Comparison of ENCODE assay signal across 27 cellular contexts in genomic region chr11:93001812-93002211, GRCh38. TPM values are rescaled to one million over a fixed set of nuclear protein-coding genes. Genes with fewer than 3 reads are reported as not detected.
"Had no signal": no experiment of that assay in that cellular context is flagged by ENCODE, and none has a peak within 500 bp of the region (broad histone marks: within the 10 kb centered on the region; RNA-seq: fewer than 3 reads in every experiment).

No MANE protein-coding gene starts in this region.

- H3K27me3 Mint-ChIP-seq: activated naive CD8-positive, alpha-beta T cell treated with anti-CD3 and anti-CD28 coated beads, Interleukin-2, amount 10 ng/mL, durations not matched to agents 7 days and 5 days; T-helper 17 cell had no signal

- H3K36me3 Mint-ChIP-seq: activated naive CD8-positive, alpha-beta T cell treated with anti-CD3 and anti-CD28 coated beads, Interleukin-2, amount 10 ng/mL, durations not matched to agents 7 days and 5 days; WTC11 had no signal

- H3K27ac Mint-ChIP-seq: activated CD8-positive, alpha-beta T cell treated with anti-CD3 and anti-CD28 coated beads, Interleukin-2, amount 10 ng/mL, durations not matched to agents 7 days and 5 days; activated naive CD8-positive, alpha-beta T cell treated with anti-CD3 and anti-CD28 coated beads, Interleukin-2, amount 10 ng/mL, durations not matched to agents 7 days and 5 days; T-helper 17 cell; WTC11 had no signal

- H3K4me3 ChIP-seq: adrenal gland, Peyer's patch had no signal

- H3K27ac ChIP-seq: adrenal gland, Peyer's patch, RWPE1 had no signal

- DNase-seq: activated CD4-positive, alpha-beta T cell treated with anti-CD3 and anti-CD28 coated beads for 48 hours; activated CD4-positive, alpha-beta T cell treated with anti-CD3 and anti-CD28 coated beads, Interleukin-2, amount 50 U/mL, for 4 hours; activated CD4-positive, CD25-positive, alpha-beta regulatory T cell treated with anti-CD3 and anti-CD28 coated beads, Interleukin-2, amount 50 U/mL, for 72 hours; activated CD8-positive, alpha-beta memory T cell treated with anti-CD3 and anti-CD28 coated beads, Interleukin-2, amount 50 U/mL, for 48 hours; activated CD8-positive, alpha-beta T cell treated with anti-CD3 and anti-CD28 coated beads, Interleukin-2, amount 10 ng/mL, durations not matched to agents 7 days and 5 days; activated naive CD4-positive, alpha-beta T cell treated with anti-CD3 and anti-CD28 coated beads, Interleukin-2, amount 50 U/mL, for 16 hours; activated naive CD8-positive, alpha-beta T cell treated with anti-CD3 and anti-CD28 coated beads, Interleukin-2, amount 10 ng/mL, durations not matched to agents 7 days and 5 days; activated T-cell treated with anti-CD3 and anti-CD28 coated beads, Interleukin-2, amount 50 U/mL, for 1 hour; adrenal gland; anterior cingulate cortex; Karpas-422; NCI-H1092; NCI-H1417; NCI-H1694; NCI-H2029; NCI-H2107; NCI-H2171 treated with DMSO at 0.1 percent for 48 hours; NCI-H526; NCI-H82; Peyer's patch; SHP77; T-helper 17 cell; T-helper 9 cell had no signal

- H3K27me3 ChIP-seq: adrenal gland, Peyer's patch had no signal

- H3K9me3 ChIP-seq: adrenal gland, Peyer's patch had no signal

- ATAC-seq: activated CD8-positive, alpha-beta T cell treated with anti-CD3 and anti-CD28 coated beads, Interleukin-2, amount 10 ng/mL, durations not matched to agents 7 days and 5 days; T-helper 17 cell; WTC11 had no signal

- H3K36me3 ChIP-seq: adrenal gland, Peyer's patch had no signal

- H3K4me1 Mint-ChIP-seq: activated naive CD8-positive, alpha-beta T cell treated with anti-CD3 and anti-CD28 coated beads, Interleukin-2, amount 10 ng/mL, durations not matched to agents 7 days and 5 days; T-helper 17 cell; WTC11 had no signal

- H3K4me3 Mint-ChIP-seq: activated CD8-positive, alpha-beta T cell treated with anti-CD3 and anti-CD28 coated beads, Interleukin-2, amount 10 ng/mL, durations not matched to agents 7 days and 5 days; activated naive CD8-positive, alpha-beta T cell treated with anti-CD3 and anti-CD28 coated beads, Interleukin-2, amount 10 ng/mL, durations not matched to agents 7 days and 5 days; T-helper 17 cell; WTC11 had no signal

- H3K4me1 ChIP-seq: Peyer's patch had no signal

RNA-seq across cellular contexts. Expression of gene MTNR1B, which starts 32.4 kb away (rescaled TPM):
- total RNA-seq: activated CD8-positive, alpha-beta T cell treated with anti-CD3 and anti-CD28 coated beads, Interleukin-2, amount 10 ng/mL, durations not matched to agents 7 days and 5 days; activated naive CD8-positive, alpha-beta T cell treated with anti-CD3 and anti-CD28 coated beads, Interleukin-2, amount 10 ng/mL, durations not matched to agents 7 days and 5 days; adrenal gland; NCI-H460; OCI-LY7; Peyer's patch; T-helper 17 cell; WTC11 had no signal
